In the genomic region with DNA sequence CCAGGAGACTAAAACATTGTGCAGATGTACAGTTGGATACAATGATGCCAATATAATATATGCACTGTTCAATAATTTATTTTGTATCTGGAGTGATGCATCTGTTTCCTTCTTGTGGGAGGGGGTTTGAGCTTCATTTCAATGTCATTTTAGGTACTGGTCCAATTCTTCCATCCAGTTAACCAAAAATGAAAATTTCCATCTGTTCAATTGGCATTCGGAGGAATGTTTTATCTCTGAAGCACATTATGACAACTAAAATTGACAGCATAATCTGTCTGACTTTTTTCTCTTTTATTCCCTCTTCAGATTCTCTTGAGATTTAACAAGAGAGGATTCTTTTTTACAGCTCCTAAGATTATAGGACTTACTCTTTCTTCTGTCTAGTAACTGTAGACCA, we compare ENCODE assay signal across 19 cellular contexts.
"Had no signal": no experiment of that assay in that cellular context is flagged by ENCODE, and none has a peak within 500 bp of the region (broad histone marks: within the 10 kb centered on the region; RNA-seq: fewer than 3 reads in every experiment).

No MANE protein-coding gene starts in this region.

- DNase-seq: KBM-7, MV-4-11, NCI-H1048, NCI-H1105, NCI-H1436 treated with DMSO at 0.1 percent for 48 hours, NCI-H1694, NCI-H187 treated with DMSO at 0.1 percent for 48 hours, NCI-H2029 treated with DMSO at 0.1 percent for 48 hours, NCI-H2171 treated with DMSO at 0.1 percent for 48 hours, NCI-H345, NCI-H524, NCI-H526 treated with DMSO at 0.1 percent for 48 hours, NCI-H748 treated with DMSO at 0.1 percent for 48 hours, Right ventricle myocardium superior, RPMI8226, SIG-M5, T-helper 1 cell had no signal

- ATAC-seq: SK-N-SH treated with all-trans-retinoic acid at 6 μM for 48 hours had no signal

- H3K27ac ChIP-seq: HL-60 had no signal
